1 cellular context compared by ENCODE assay signal in genomic region chr4:13627606-13628301, GRCh38.
TF ChIP-seq lines count a peak whose summit lies in the region.

Gene BOD1L1 (minus strand): TSS chr4:13627725. CDS start chr4:13627587, 138 bp downstream.

TF ChIP-seq in HepG2, 621 proteins besides CTCF, POLR2A, EP300 and RAD21 (continued from another document and continues in another):
- TF ChIP-seq ZHX2 (IDR thresholded peaks at IDR 0.05; ENCODE audit: low read depth) (peak; percentile 83; the same call in 1 of the 2 replicates), ZHX2 (CRISPR knock-in tag; IDR thresholded peaks at IDR 0.05; ENCODE audit: borderline replicate concordance) (no peak; the same call in 1 of the 2 replicates), NFE2 (CRISPR knock-in tag; IDR thresholded peaks at IDR 0.05) (no peak), ZNF382 (CRISPR knock-in tag; IDR thresholded peaks at IDR 0.05; ENCODE audit: borderline replicate concordance) (no peak), REPIN1 (CRISPR knock-in tag; IDR thresholded peaks at IDR 0.05; ENCODE audit: borderline replicate concordance, low read depth) (peak; percentile 93), ZNF256 (CRISPR knock-in tag; conservative IDR thresholded peaks at IDR 0.05) (peak; percentile 75), NFRKB (IDR thresholded peaks at IDR 0.05) (no peak), ZNF7 (CRISPR knock-in tag; IDR thresholded peaks at IDR 0.05) (no peak), PRDM15 (CRISPR knock-in tag; IDR thresholded peaks at IDR 0.05) (no peak), FIP1L1 (IDR thresholded peaks at IDR 0.05; ENCODE audit: borderline replicate concordance, insufficient read depth, low read depth, low read length) (0 out of 2 replicates have a peak, but pooled peaks have one; percentile 56), FOSL2 (CRISPR knock-in tag; IDR thresholded peaks at IDR 0.05) (peak; percentile 65), ZNF253 (CRISPR knock-in tag; IDR thresholded peaks at IDR 0.05; ENCODE audit: borderline replicate concordance) (no peak), MTF2 (CRISPR knock-in tag; IDR thresholded peaks at IDR 0.05; ENCODE audit: borderline replicate concordance) (peak; percentile 71; the same call in 1 of the 2 replicates), ATF7 (IDR thresholded peaks at IDR 0.05) (peak; percentile 48; the same call in 1 of the 2 replicates), ATF7 (CRISPR knock-in tag; IDR thresholded peaks at IDR 0.05) (peak; percentile 49; the same call in 1 of the 2 replicates), HMGXB4 (CRISPR knock-in tag; IDR thresholded peaks at IDR 0.05; ENCODE audit: borderline replicate concordance in 1 of 2, low read depth in 1 of 2) (peak; percentile 89 to 93), KAT8 (CRISPR knock-in tag; IDR thresholded peaks at IDR 0.05) (peak; percentile 100), KLF16 (CRISPR knock-in tag; IDR thresholded peaks at IDR 0.05) (peak in 1 of 2 experiments; percentile 85; a peak in 2 of 4 replicates), SMAD9 (CRISPR knock-in tag; IDR thresholded peaks at IDR 0.05) (no peak), PRDM4 (CRISPR knock-in tag; IDR thresholded peaks at IDR 0.05; ENCODE audit: borderline replicate concordance) (no peak)
- TF ChIP-seq, protein P1, sequence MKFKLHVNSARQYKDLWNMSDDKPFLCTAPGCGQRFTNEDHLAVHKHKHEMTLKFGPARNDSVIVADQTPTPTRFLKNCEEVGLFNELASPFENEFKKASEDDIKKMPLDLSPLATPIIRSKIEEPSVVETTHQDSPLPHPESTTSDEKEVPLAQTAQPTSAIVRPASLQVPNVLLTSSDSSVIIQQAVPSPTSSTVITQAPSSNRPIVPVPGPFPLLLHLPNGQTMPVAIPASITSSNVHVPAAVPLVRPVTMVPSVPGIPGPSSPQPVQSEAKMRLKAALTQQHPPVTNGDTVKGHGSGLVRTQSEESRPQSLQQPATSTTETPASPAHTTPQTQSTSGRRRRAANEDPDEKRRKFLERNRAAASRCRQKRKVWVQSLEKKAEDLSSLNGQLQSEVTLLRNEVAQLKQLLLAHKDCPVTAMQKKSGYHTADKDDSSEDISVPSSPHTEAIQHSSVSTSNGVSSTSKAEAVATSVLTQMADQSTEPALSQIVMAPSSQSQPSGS (CRISPR knock-in tag; IDR thresholded peaks at IDR 0.05), result peak; percentile 96
- TF ChIP-seq, protein P2, sequence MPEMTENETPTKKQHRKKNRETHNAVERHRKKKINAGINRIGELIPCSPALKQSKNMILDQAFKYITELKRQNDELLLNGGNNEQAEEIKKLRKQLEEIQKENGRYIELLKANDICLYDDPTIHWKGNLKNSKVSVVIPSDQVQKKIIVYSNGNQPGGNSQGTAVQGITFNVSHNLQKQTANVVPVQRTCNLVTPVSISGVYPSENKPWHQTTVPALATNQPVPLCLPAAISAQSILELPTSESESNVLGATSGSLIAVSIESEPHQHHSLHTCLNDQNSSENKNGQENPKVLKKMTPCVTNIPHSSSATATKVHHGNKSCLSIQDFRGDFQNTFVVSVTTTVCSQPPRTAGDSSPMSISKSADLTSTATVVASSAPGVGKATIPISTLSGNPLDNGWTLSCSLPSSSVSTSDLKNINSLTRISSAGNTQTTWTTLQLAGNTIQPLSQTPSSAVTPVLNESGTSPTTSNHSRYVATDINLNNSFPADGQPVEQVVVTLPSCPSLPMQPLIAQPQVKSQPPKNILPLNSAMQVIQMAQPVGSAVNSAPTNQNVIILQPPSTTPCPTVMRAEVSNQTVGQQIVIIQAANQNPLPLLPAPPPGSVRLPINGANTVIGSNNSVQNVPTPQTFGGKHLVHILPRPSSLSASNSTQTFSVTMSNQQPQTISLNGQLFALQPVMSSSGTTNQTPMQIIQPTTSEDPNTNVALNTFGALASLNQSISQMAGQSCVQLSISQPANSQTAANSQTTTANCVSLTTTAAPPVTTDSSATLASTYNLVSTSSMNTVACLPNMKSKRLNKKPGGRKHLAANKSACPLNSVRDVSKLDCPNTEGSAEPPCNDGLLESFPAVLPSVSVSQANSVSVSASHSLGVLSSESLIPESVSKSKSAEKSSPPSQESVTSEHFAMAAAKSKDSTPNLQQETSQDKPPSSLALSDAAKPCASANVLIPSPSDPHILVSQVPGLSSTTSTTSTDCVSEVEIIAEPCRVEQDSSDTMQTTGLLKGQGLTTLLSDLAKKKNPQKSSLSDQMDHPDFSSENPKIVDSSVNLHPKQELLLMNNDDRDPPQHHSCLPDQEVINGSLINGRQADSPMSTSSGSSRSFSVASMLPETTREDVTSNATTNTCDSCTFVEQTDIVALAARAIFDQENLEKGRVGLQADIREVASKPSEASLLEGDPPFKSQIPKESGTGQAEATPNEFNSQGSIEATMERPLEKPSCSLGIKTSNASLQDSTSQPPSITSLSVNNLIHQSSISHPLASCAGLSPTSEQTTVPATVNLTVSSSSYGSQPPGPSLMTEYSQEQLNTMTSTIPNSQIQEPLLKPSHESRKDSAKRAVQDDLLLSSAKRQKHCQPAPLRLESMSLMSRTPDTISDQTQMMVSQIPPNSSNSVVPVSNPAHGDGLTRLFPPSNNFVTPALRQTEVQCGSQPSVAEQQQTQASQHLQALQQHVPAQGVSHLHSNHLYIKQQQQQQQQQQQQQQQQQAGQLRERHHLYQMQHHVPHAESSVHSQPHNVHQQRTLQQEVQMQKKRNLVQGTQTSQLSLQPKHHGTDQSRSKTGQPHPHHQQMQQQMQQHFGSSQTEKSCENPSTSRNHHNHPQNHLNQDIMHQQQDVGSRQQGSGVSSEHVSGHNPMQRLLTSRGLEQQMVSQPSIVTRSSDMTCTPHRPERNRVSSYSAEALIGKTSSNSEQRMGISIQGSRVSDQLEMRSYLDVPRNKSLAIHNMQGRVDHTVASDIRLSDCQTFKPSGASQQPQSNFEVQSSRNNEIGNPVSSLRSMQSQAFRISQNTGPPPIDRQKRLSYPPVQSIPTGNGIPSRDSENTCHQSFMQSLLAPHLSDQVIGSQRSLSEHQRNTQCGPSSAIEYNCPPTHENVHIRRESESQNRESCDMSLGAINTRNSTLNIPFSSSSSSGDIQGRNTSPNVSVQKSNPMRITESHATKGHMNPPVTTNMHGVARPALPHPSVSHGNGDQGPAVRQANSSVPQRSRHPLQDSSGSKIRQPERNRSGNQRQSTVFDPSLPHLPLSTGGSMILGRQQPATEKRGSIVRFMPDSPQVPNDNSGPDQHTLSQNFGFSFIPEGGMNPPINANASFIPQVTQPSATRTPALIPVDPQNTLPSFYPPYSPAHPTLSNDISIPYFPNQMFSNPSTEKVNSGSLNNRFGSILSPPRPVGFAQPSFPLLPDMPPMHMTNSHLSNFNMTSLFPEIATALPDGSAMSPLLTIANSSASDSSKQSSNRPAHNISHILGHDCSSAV (CRISPR knock-in tag; IDR thresholded peaks at IDR 0.05; ENCODE audit: borderline replicate concordance), result no peak
- TF ChIP-seq, protein P3, sequence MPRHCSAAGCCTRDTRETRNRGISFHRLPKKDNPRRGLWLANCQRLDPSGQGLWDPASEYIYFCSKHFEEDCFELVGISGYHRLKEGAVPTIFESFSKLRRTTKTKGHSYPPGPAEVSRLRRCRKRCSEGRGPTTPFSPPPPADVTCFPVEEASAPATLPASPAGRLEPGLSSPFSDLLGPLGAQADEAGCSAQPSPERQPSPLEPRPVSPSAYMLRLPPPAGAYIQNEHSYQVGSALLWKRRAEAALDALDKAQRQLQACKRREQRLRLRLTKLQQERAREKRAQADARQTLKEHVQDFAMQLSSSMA (CRISPR knock-in tag; IDR thresholded peaks at IDR 0.05), result 0 out of 2 replicates have a peak, but pooled peaks have one; percentile 42
- TF ChIP-seq, protein P4, sequence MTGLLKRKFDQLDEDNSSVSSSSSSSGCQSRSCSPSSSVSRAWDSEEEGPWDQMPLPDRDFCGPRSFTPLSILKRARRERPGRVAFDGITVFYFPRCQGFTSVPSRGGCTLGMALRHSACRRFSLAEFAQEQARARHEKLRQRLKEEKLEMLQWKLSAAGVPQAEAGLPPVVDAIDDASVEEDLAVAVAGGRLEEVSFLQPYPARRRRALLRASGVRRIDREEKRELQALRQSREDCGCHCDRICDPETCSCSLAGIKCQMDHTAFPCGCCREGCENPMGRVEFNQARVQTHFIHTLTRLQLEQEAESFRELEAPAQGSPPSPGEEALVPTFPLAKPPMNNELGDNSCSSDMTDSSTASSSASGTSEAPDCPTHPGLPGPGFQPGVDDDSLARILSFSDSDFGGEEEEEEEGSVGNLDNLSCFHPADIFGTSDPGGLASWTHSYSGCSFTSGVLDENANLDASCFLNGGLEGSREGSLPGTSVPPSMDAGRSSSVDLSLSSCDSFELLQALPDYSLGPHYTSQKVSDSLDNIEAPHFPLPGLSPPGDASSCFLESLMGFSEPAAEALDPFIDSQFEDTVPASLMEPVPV (CRISPR knock-in tag; IDR thresholded peaks at IDR 0.05), result peak; percentile 73; the same call in 1 of the 2 replicates
